34 cellular contexts compared by ENCODE assay signal in the genomic region with DNA sequence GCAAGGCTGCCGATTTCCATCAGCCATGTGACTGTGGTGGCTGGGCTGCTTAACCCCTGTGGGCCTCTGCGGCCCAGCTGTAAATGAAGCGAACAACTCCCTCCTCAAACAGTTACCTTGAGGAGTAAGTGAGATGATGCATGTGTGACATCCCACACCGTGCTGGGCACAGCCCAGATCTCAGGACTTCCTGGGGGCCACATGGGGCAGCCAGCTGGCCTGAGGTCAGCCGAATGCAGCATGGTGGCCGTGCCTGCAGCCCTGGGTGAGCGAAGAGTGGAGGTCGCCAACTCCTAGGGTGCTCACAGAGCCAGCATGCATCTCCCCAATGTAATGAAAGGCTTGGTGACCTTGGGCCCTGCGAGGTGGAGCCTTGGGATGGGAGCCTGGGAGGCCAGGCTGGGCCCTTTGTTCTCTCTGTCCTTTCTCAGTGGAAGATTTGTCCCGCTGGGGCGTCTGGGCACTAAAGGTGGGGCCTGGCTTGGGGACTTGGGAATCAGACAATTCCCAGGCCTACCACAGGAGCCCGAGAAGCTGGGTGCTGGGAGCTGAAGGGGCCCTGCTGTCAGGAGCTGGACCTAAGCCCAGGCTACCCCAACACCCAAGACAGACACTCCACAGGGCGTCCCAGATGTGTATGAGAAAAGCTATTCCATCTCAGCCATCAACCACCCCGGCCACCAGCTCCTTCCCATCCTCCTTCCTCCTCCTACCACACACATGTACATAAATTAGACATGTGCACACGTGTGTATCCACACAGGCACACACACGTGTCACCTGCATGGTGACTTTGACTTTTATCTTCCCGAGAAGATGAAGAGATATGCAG. TPM values are rescaled to one million over a fixed set of nuclear protein-coding genes. Genes with fewer than 3 reads are reported as not detected.
DNase-seq lines count a peak whose midpoint lies in the region; ATAC-seq and TF ChIP-seq lines count a peak whose summit lies in the region.
"Had no signal": no experiment of that assay in that cellular context is flagged by ENCODE, and none has a peak within 500 bp of the region (broad histone marks: within the 10 kb centered on the region; RNA-seq: fewer than 3 reads in every experiment).

No MANE protein-coding gene starts in this region.

- no TSS peak for BruUV-seq in HCT116 (replicated peaks; lab: Mats Ljungman, UMichigan)
- BruUV-seq in A673 (replicated peaks; lab: Mats Ljungman, UMichigan), result no TSS peak

- TF ChIP-seq POLR2A in HCT116 (IDR thresholded peaks at IDR 0.05; ENCODE audit: borderline replicate concordance, extremely low read depth, insufficient read depth, insufficient read length), result no peak

- H3K9me3 ChIP-seq in BLaER1 (no peaks in the 10 kb centered on the region), HCT116 (ENCODE audit: control insufficient read depth in 1 of 2, insufficient read depth in 1 of 2, low read depth in 1 of 2, low read length in 2 of 2) (no peaks in the 10 kb centered on the region), A673 (ENCODE audit: low read depth, low read length, poor library complexity, severe bottlenecking) (no peaks in the 10 kb centered on the region)
- H3K9me3 ChIP-seq: body of pancreas, stomach, tibial artery had no signal

- no peak overlapping the region for H2AFZ ChIP-seq in HCT116 (ENCODE audit: low read depth, low read length, poor library complexity, severe bottlenecking)

- H3K36me3 ChIP-seq in BLaER1 (no peaks in the 10 kb centered on the region), HCT116 (ENCODE audit: control insufficient read depth in 1 of 2, insufficient read depth in 2 of 2, low read length in 2 of 2) (no peaks in the 10 kb centered on the region), A673 (ENCODE audit: insufficient read depth, low read length, poor library complexity, severe bottlenecking) (no peaks in the 10 kb centered on the region)
- H3K36me3 ChIP-seq: esophagus muscularis mucosa, heart left ventricle, stomach, tibial artery had no signal

- H3K4me2 ChIP-seq in BLaER1, result 0 out of 2 replicates have a peak overlapping the region, but pooled peaks have one; percentile 23
- no peak overlapping the region for H3K4me2 ChIP-seq in HCT116 (ENCODE audit: low read length)

- no peaks in the 10 kb centered on the region for H3K79me2 ChIP-seq in HCT116 (ENCODE audit: insufficient read depth, low read length)

- H4K20me1 ChIP-seq in BLaER1 (no peaks in the 10 kb centered on the region), HCT116 (ENCODE audit: insufficient read depth) (no peaks in the 10 kb centered on the region)

- RAD21 ChIA-PET in HCT116 (lab: Charles Lee; ENCODE audit: low non-redundant PET in 1 of 2, low total read pairs in 2 of 2, uncharacterized antibody in 2 of 2, unreplicated experiment in 2 of 2), result interaction anchor here in 1 of 2 experiments (1.0 to 1.5 kb wide), 2 partner anchors 10 to 129 kb away, joined by 3 to 9 read pairs; no protein-coding TSS in a partner anchor

- intact Hi-C loops in HCT116 (cut with micrococcal nuclease) (no loop called here), A673 (cut with micrococcal nuclease; ENCODE audit: unreplicated experiment) (no loop called here)

- POLR2A ChIA-PET in HCT116 (lab: Charles Lee), result no interaction called here
- POLR2A ChIA-PET in A673 (lab: Charles Lee; ENCODE audit: low non-redundant PET), result no interaction called here

- ATAC-seq in HCT116 (no peak), left lobe of liver (no peak), HG03354 (IDR thresholded peaks at IDR 0.05; ENCODE audit: poor library complexity, severe bottlenecking, unreplicated experiment) (no peak), HG03457 (IDR thresholded peaks at IDR 0.05; ENCODE audit: unreplicated experiment) (no peak)
- ATAC-seq: body of pancreas, heart left ventricle, Panc1 had no signal

- H3K9ac ChIP-seq in BLaER1 (no peak overlapping the region), HCT116 (ENCODE audit: low read length) (no peak overlapping the region)

- H3K4me3 ChIP-seq in BLaER1, result no peak overlapping the region
- H3K4me3 ChIP-seq in HCT116 (replicated peaks in 1 of 2; ENCODE audit: low read depth in 1 of 2, low read length in 2 of 2), result no peak overlapping the region
- no peak overlapping the region for H3K4me3 ChIP-seq in A673 (ENCODE audit: low read depth, low read length, poor library complexity, severe bottlenecking)
- H3K4me3 ChIP-seq: body of pancreas, esophagus muscularis mucosa, GM12878, heart left ventricle, lung, stomach, tibial artery had no signal

- DNase-seq in HCT116 (ENCODE audit: low read depth, low spot score) (no peak), left lobe of liver (ENCODE audit: low spot score) (peak; percentile 40), retina (peak; percentile 46), A673 (ENCODE audit: low spot score) (no peak), SK-N-DZ (ENCODE audit: low spot score) (no peak)
- DNase-seq: activated CD4-positive, alpha-beta T cell treated with anti-CD3 and anti-CD28 coated beads, Interleukin-2, amount 50 U/mL, for 1 hour; activated naive CD4-positive, alpha-beta T cell treated with anti-CD3 and anti-CD28 coated beads, Interleukin-2, amount 50 U/mL, for 16 hours; body of pancreas; DMS153; foreskin fibroblast; Kasumi-1; NCI-H1417 treated with DMSO at 0.1 percent for 48 hours; NCI-H345; SHP77 treated with DMSO at 0.1 percent for 48 hours; stomach; T1000 had no signal

- H3K9me2 ChIP-seq in HCT116 (ENCODE audit: insufficient read depth), result no peaks in the 10 kb centered on the region

- H3K27ac ChIP-seq in BLaER1 (peak overlapping the region; percentile 38), HCT116 (ENCODE audit: low read depth, low read length) (no peak overlapping the region), A673 (ENCODE audit: low read depth, low read length, poor library complexity, severe bottlenecking) (no peak overlapping the region)
- H3K27ac ChIP-seq: body of pancreas, esophagus muscularis mucosa, heart left ventricle, stomach, tibial artery had no signal

- CTCF ChIA-PET in HCT116 (lab: Charles Lee), result interaction anchor here (1.0 to 2.3 kb wide), 6 partner anchors 10 to 153 kb away, joined by 3 to 30 read pairs (median 7); no protein-coding TSS in a partner anchor
- CTCF ChIA-PET in A673 (lab: Charles Lee), result no interaction called here

- no peak for TF ChIP-seq RAD21 in HCT116 (IDR thresholded peaks at IDR 0.05; ENCODE audit: low read depth)

- H3K27me3 ChIP-seq in BLaER1, result no peaks in the 10 kb centered on the region
- H3K27me3 ChIP-seq in HCT116 (ENCODE audit: insufficient read depth, low read length), result peaks cover 6% of the 10 kb centered on the region; the same call in 1 of the 2 replicates
- H3K27me3 ChIP-seq in A673 (replicated peaks; ENCODE audit: insufficient read depth, low read depth, low read length, poor library complexity), result no peaks in the 10 kb centered on the region
- H3K27me3 ChIP-seq: body of pancreas had no signal

- TF ChIP-seq CTCF in HCT116 (IDR thresholded peaks at IDR 0.05 in 2 of 3, conservative IDR thresholded peaks at IDR 0.05 in 1 of 3; ENCODE audit: borderline replicate concordance in 1 of 3, insufficient read depth in 1 of 3, low read depth in 2 of 3, low read length in 2 of 3) (no peak), A673 (conservative IDR thresholded peaks at IDR 0.05; ENCODE audit: low read depth, low read length) (no peak)

- H3K4me1 ChIP-seq in BLaER1, result peaks cover 77% of the 10 kb centered on the region
- H3K4me1 ChIP-seq in HCT116 (ENCODE audit: control insufficient read depth in 1 of 2, insufficient read depth in 2 of 2, low read length in 2 of 2), result no peaks in the 10 kb centered on the region
- peaks cover 16% of the 10 kb centered on the region for H3K4me1 ChIP-seq in A673 (ENCODE audit: insufficient read depth, low read length, poor library complexity, severe bottlenecking)

TF ChIP-seq in HCT116, 20 proteins besides CTCF, POLR2A, EP300 and RAD21:
- TF ChIP-seq ZFX (IDR thresholded peaks at IDR 0.05), result 0 out of 2 replicates have a peak, but pooled peaks have one; percentile 20
- TF ChIP-seq TCF7L2 (IDR thresholded peaks at IDR 0.05; ENCODE audit: borderline replicate concordance, extremely low read depth, insufficient read depth, insufficient read length), result peak; percentile 45
- TF ChIP-seq, protein P1, sequence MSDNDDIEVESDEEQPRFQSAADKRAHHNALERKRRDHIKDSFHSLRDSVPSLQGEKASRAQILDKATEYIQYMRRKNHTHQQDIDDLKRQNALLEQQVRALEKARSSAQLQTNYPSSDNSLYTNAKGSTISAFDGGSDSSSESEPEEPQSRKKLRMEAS (IDR thresholded peaks at IDR 0.05), result no peak

RNA-seq across cellular contexts. Expression of gene CIB4, which starts 24.9 kb away (rescaled TPM):
- not detected for total RNA-seq in HCT116 (2021; ENCODE audit: unreplicated experiment)
- polyA plus RNA-seq in HCT116 (2012), result 0.36 TPM in 1 of 2 replicates, not detected in the other
- total RNA-seq in left lobe of liver, result not detected
- total RNA-seq in A673 (2021), result not detected in 2 replicates
- polyA plus RNA-seq in SK-N-DZ (2014; cell fraction: cytosol; rRNA removed), result not detected in 2 replicates
- not detected in 2 replicates for polyA plus RNA-seq in SK-N-DZ (2014; cell fraction: nucleus; rRNA removed)
- total RNA-seq: body of pancreas; dermis microvascular lymphatic vessel endothelial cell; esophagus muscularis mucosa; GM12878; heart left ventricle; mucosa of gallbladder; natural killer cell treated with Interleukin-12 subunit alpha and Interleukin-12 subunit beta and Interleukin-15 and Interleukin-18, amount 100 ng/mL, for 72 hours; osteoblast; renal cortical epithelial cell; WTC11 had no signal
- polyA plus RNA-seq: AG04450, BJ, GM12878, heart left ventricle, keratinocyte, lung had no signal

Comparison
In these comparisons a context has a peak if more than half of its experiments do, and no peak if none do; other contexts are left out.
1. DNase-seq: peak in left lobe of liver (single experiment) and retina (single experiment); none in HCT116 (single experiment), A673 (single experiment) and SK-N-DZ (single experiment).